12 cellular contexts compared by ENCODE assay signal in genomic region chr2:39512434-39512935, GRCh38.
DNase-seq lines count a peak whose midpoint lies in the region; ATAC-seq, FAIRE-seq and TF ChIP-seq lines count a peak whose summit lies in the region.
"Had no signal": no experiment of that assay in that cellular context is flagged by ENCODE, and none has a peak within 500 bp of the region (broad histone marks: within the 10 kb centered on the region; RNA-seq: fewer than 3 reads in every experiment).

No MANE protein-coding gene starts in this region.

- peak overlapping the region; percentile 72 for H3K27ac ChIP-seq in hepatocyte

- peaks cover 27% of the 10 kb centered on the region for H3K4me1 Mint-ChIP-seq in activated T-helper 17 cell treated with anti-CD3 and anti-CD28 coated beads, Interleukin-2, amount 50 U/mL, for 72 hours

- DNase-seq in GM12891 (ENCODE audit: insufficient read length, low spot score), result no peak
- DNase-seq in hepatocyte (ENCODE audit: low spot score), result no peak
- no peak for DNase-seq in hepatic stellate cell (ENCODE audit: low spot score)
- DNase-seq in NCI-H1930 (lab: John Stamatoyannopoulos, UW), result no peak
- DNase-seq: effector memory CD4-positive, alpha-beta T cell; NCI-H1417 treated with DMSO at 0.1 percent for 48 hours; SHP77 treated with DMSO at 0.1 percent for 48 hours had no signal

- no peak for TF ChIP-seq CTCF in hepatocyte (IDR thresholded peaks at IDR 0.05; ENCODE audit: poor library complexity)

- no peaks in the 10 kb centered on the region for H3K9me3 ChIP-seq in hepatocyte (ENCODE audit: low read depth)
- H3K9me3 ChIP-seq in skeletal muscle satellite cell (replicated peaks; ENCODE audit: low read length), result no peaks in the 10 kb centered on the region

- H3K9me3 Mint-ChIP-seq in activated T-helper 17 cell treated with anti-CD3 and anti-CD28 coated beads, Interleukin-2, amount 50 U/mL, for 72 hours, result no peaks in the 10 kb centered on the region

- TF ChIP-seq POLR2A in GM12891 (IDR thresholded peaks at IDR 0.05; ENCODE audit: low read depth, low read length), result no peak

- no peaks in the 10 kb centered on the region for H4K20me1 ChIP-seq in hepatocyte (ENCODE audit: insufficient read depth, poor library complexity, severe bottlenecking)

- no peak overlapping the region for H2AFZ ChIP-seq in hepatocyte

- peak; percentile 68 for ATAC-seq in activated T-helper 17 cell treated with anti-CD3 and anti-CD28 coated beads, Interleukin-2, amount 50 U/mL, for 72 hours (replicated peaks)
- ATAC-seq in HG02678 (IDR thresholded peaks at IDR 0.05; ENCODE audit: unreplicated experiment), result no peak
- no peak for ATAC-seq in HG03039 (IDR thresholded peaks at IDR 0.05; ENCODE audit: unreplicated experiment)

- H3K9ac ChIP-seq in skeletal muscle satellite cell (ENCODE audit: low read depth, low read length), result peak overlapping the region; percentile 64

- no peaks in the 10 kb centered on the region for H3K36me3 ChIP-seq in hepatocyte (replicated peaks; ENCODE audit: insufficient read depth, low read depth)
- H3K36me3 ChIP-seq in skeletal muscle satellite cell (ENCODE audit: insufficient read depth, low read length), result no peaks in the 10 kb centered on the region

- FAIRE-seq in GM12891 (lab: Jason Lieb, UNC), result no peak
- FAIRE-seq: islet of Langerhans had no signal

- no peaks in the 10 kb centered on the region for H3K27me3 ChIP-seq in hepatocyte
- no peaks in the 10 kb centered on the region for H3K27me3 ChIP-seq in skeletal muscle satellite cell (ENCODE audit: control insufficient read depth, insufficient read depth, low read length)

- H3K27ac Mint-ChIP-seq in activated T-helper 17 cell treated with anti-CD3 and anti-CD28 coated beads, Interleukin-2, amount 50 U/mL, for 72 hours, result peak overlapping the region; percentile 72

- H3K4me3 ChIP-seq in hepatocyte (no peak overlapping the region), skeletal muscle satellite cell (ENCODE audit: low read length) (no peak overlapping the region)

- peak overlapping the region; percentile 52 for H3K4me3 Mint-ChIP-seq in activated T-helper 17 cell treated with anti-CD3 and anti-CD28 coated beads, Interleukin-2, amount 50 U/mL, for 72 hours

- H3K36me3 Mint-ChIP-seq in activated T-helper 17 cell treated with anti-CD3 and anti-CD28 coated beads, Interleukin-2, amount 50 U/mL, for 72 hours (ENCODE audit: low read depth), result peaks cover 6% of the 10 kb centered on the region

- peaks cover 40% of the 10 kb centered on the region for H3K4me1 ChIP-seq in hepatocyte (ENCODE audit: insufficient read depth)
- peaks cover 52% of the 10 kb centered on the region for H3K4me1 ChIP-seq in skeletal muscle satellite cell (ENCODE audit: control insufficient read depth, insufficient read depth, low read length)

- H3K4me2 ChIP-seq in hepatocyte, result peak overlapping the region; percentile 30
- H3K4me2 ChIP-seq in skeletal muscle satellite cell (ENCODE audit: low read length), result no peak overlapping the region

- peaks cover 6% of the 10 kb centered on the region for H3K27me3 Mint-ChIP-seq in activated T-helper 17 cell treated with anti-CD3 and anti-CD28 coated beads, Interleukin-2, amount 50 U/mL, for 72 hours

- H3K79me2 ChIP-seq in hepatocyte, result no peaks in the 10 kb centered on the region

- H3K9me2 ChIP-seq in hepatocyte (replicated peaks; ENCODE audit: insufficient read depth), result no peaks in the 10 kb centered on the region

- WGBS in hepatocyte (ENCODE audit: low lambda C conversion rate, missing lambda C conversion rate), result 68% methylated on average over 7 of the region's 7 CpGs

TF ChIP-seq in GM12891, 5 proteins besides CTCF, POLR2A, EP300 and RAD21:
- TF ChIP-seq POU2F2 (IDR thresholded peaks at IDR 0.05; ENCODE audit: low read depth, low read length) (no peak), PAX5 (IDR thresholded peaks at IDR 0.05; ENCODE audit: insufficient read depth, low read length, severe bottlenecking) (peak; percentile 77)
